In the genomic region with DNA sequence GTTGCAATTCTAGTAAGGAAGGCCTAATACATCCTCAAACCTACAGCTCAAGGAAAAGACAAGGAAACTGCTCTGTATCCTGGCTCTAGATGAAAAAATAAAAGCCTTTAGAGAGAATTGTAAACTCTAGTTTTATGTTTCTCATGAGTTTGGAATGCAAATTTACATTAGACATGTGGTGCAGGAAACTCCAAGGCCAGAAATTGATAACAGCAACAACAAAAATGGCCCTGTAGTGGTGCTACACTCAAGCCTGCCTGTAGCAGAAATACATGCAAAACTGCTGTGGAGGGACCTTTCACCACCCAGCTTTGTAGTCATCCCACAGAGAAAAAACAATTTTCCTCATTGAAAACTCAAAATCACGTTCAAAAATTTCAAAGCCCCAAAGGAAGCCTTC, we compare ENCODE assay signal across 34 cellular contexts.
"Had no signal": no experiment of that assay in that cellular context is flagged by ENCODE, and none has a peak within 500 bp of the region (broad histone marks: within the 10 kb centered on the region; RNA-seq: fewer than 3 reads in every experiment).

No MANE protein-coding gene starts in this region.

- H3K4me3 Mint-ChIP-seq: activated CD4-positive, alpha-beta T cell treated with anti-CD3 and anti-CD28 coated beads for 36 hours; activated CD8-positive, alpha-beta memory T cell treated with anti-CD3 and anti-CD28 coated beads, Interleukin-2, amount 10 ng/mL, durations not matched to agents 7 days and 5 days; activated CD8-positive, alpha-beta T cell treated with anti-CD3 and anti-CD28 coated beads, Interleukin-2, amount 10 ng/mL, durations not matched to agents 7 days and 5 days; activated naive CD8-positive, alpha-beta T cell; memory B cell; natural killer cell; neural progenitor cell; stimulated activated memory B cell treated with anti-CD40 and anti-IgM and Interleukin-4, amounts not matched to agents 10 μg/mL and 1 μg/mL and 100 μg/mL, for 72 hours; stimulated activated naive CD8-positive, alpha-beta T cell treated with anti-CD3 and anti-CD28 coated beads, Interleukin-15, amount 100 ng/mL, for 72 hours; T-helper 2 cell treated with Interferon-gamma antibody and Interleukin-4, amounts not matched to agents 5 μg/mL and 100 μg/mL, for 36 hours had no signal

- H3K4me3 ChIP-seq: esophagus squamous epithelium, gastrocnemius medialis, neural progenitor cell, psoas muscle, right atrium auricular region, smooth muscle cell, thyroid gland, upper lobe of right lung had no signal

- H3K9me3 ChIP-seq: esophagus squamous epithelium, gastrocnemius medialis, psoas muscle, right atrium auricular region, thyroid gland, upper lobe of right lung had no signal

- H3K4me2 ChIP-seq: neural progenitor cell, smooth muscle cell had no signal

- H3K27me3 Mint-ChIP-seq: activated naive CD8-positive, alpha-beta T cell; memory B cell; stimulated activated memory B cell treated with anti-CD40 and anti-IgM and Interleukin-4, amounts not matched to agents 10 μg/mL and 1 μg/mL and 100 μg/mL, for 72 hours; stimulated activated naive CD8-positive, alpha-beta T cell treated with anti-CD3 and anti-CD28 coated beads, Interleukin-15, amount 100 ng/mL, for 72 hours had no signal

- H3K79me2 ChIP-seq: parathyroid adenoma had no signal

- H3K9ac ChIP-seq: neural progenitor cell, parathyroid adenoma had no signal

- H3K27me3 ChIP-seq: esophagus squamous epithelium, gastrocnemius medialis, neural progenitor cell, right atrium auricular region, thyroid gland, upper lobe of right lung had no signal

- H3K9me3 Mint-ChIP-seq: activated T-helper 2 cell treated with anti-CD3 and anti-CD28 coated beads, Interferon-gamma antibody, Interleukin-2, Interleukin-4, amounts not matched to agents 10 μg/mL and 5 μg/mL and 100 μg/mL, durations not matched to agents 14 hours and 24 hours and 36 hours; neural progenitor cell; stimulated activated memory B cell treated with anti-CD40 and anti-IgM and Interleukin-4, amounts not matched to agents 10 μg/mL and 1 μg/mL and 100 μg/mL, for 72 hours; T-helper 2 cell treated with Interferon-gamma antibody and Interleukin-4, amounts not matched to agents 5 μg/mL and 100 μg/mL, for 36 hours had no signal

- H3K27ac Mint-ChIP-seq: activated CD4-positive, alpha-beta T cell treated with anti-CD3 and anti-CD28 coated beads for 36 hours; activated CD8-positive, alpha-beta memory T cell treated with anti-CD3 and anti-CD28 coated beads, Interleukin-2, amount 10 ng/mL, durations not matched to agents 7 days and 5 days; activated CD8-positive, alpha-beta T cell treated with anti-CD3 and anti-CD28 coated beads, Interleukin-2, amount 10 ng/mL, durations not matched to agents 7 days and 5 days; activated naive CD8-positive, alpha-beta T cell; activated T-helper 2 cell treated with anti-CD3 and anti-CD28 coated beads, Interferon-gamma antibody, Interleukin-2, Interleukin-4, amounts not matched to agents 10 μg/mL and 5 μg/mL and 100 μg/mL, durations not matched to agents 14 hours and 24 hours and 36 hours; memory B cell; natural killer cell; neural progenitor cell; stimulated activated memory B cell treated with anti-CD40 and anti-IgM and Interleukin-4, amounts not matched to agents 10 μg/mL and 1 μg/mL and 100 μg/mL, for 72 hours; stimulated activated naive CD8-positive, alpha-beta T cell treated with anti-CD3 and anti-CD28 coated beads, Interleukin-15, amount 100 ng/mL, for 72 hours; T-helper 2 cell treated with Interferon-gamma antibody and Interleukin-4, amounts not matched to agents 5 μg/mL and 100 μg/mL, for 36 hours had no signal

- DNase-seq: activated CD4-positive, alpha-beta T cell treated with anti-CD3 and anti-CD28 coated beads for 36 hours; activated CD4-positive, CD25-positive, alpha-beta regulatory T cell; activated CD8-positive, alpha-beta memory T cell treated with anti-CD3 and anti-CD28 coated beads, Interleukin-2, amount 10 ng/mL, durations not matched to agents 7 days and 5 days; activated CD8-positive, alpha-beta T cell treated with anti-CD3 and anti-CD28 coated beads, Interleukin-2, amount 10 ng/mL, durations not matched to agents 7 days and 5 days; activated naive CD4-positive, alpha-beta T cell treated with Interleukin-2 at 50 U/mL for 16 hours; activated T-cell treated with anti-CD3 and anti-CD28 coated beads, Interleukin-2, amount 50 U/mL, for 48 hours; anterior cingulate cortex; central memory CD4-positive, alpha-beta T cell; dermis blood vessel endothelial cell; effector CD8-positive, alpha-beta T cell; esophagus squamous epithelium; gastrocnemius medialis; hippocampal formation; natural killer cell; occipital lobe; psoas muscle; stimulated activated CD4-positive, alpha-beta T cell treated with anti-CD3 and anti-CD28 coated beads, Interleukin-1b, Interleukin-23, amount 100 ng/mL, for 48 hours; stimulated activated CD4-positive, alpha-beta T cell treated with anti-CD3 and anti-CD28 coated beads, Interleukin-4, amount 100 ng/mL, for 4 hours; stimulated activated CD8-positive, alpha-beta memory T cell treated with anti-CD3 and anti-CD28 coated beads, Interleukin-4, amount 100 ng/mL, for 48 hours; stimulated activated naive CD8-positive, alpha-beta T cell treated with anti-CD3 and anti-CD28 coated beads, Interleukin-15, amount 100 ng/mL, for 72 hours; substantia nigra; T-helper 1 cell; thyroid gland; upper lobe of right lung had no signal

- ATAC-seq: activated CD4-positive, alpha-beta T cell treated with anti-CD3 and anti-CD28 coated beads for 36 hours; activated CD8-positive, alpha-beta memory T cell treated with anti-CD3 and anti-CD28 coated beads, Interleukin-2, amount 10 ng/mL, durations not matched to agents 7 days and 5 days; activated CD8-positive, alpha-beta T cell treated with anti-CD3 and anti-CD28 coated beads, Interleukin-2, amount 10 ng/mL, durations not matched to agents 7 days and 5 days; gastrocnemius medialis; natural killer cell; psoas muscle; stimulated activated memory B cell treated with anti-CD40 and anti-IgM and Interleukin-4, amounts not matched to agents 10 μg/mL and 1 μg/mL and 100 μg/mL, for 72 hours; stimulated activated naive CD8-positive, alpha-beta T cell treated with anti-CD3 and anti-CD28 coated beads, Interleukin-15, amount 100 ng/mL, for 72 hours; upper lobe of right lung had no signal

- H3K4me1 Mint-ChIP-seq: activated CD4-positive, alpha-beta T cell treated with anti-CD3 and anti-CD28 coated beads for 36 hours; activated CD8-positive, alpha-beta memory T cell treated with anti-CD3 and anti-CD28 coated beads, Interleukin-2, amount 10 ng/mL, durations not matched to agents 7 days and 5 days; memory B cell; natural killer cell; neural progenitor cell; stimulated activated memory B cell treated with anti-CD40 and anti-IgM and Interleukin-4, amounts not matched to agents 10 μg/mL and 1 μg/mL and 100 μg/mL, for 72 hours; stimulated activated naive CD8-positive, alpha-beta T cell treated with anti-CD3 and anti-CD28 coated beads, Interleukin-15, amount 100 ng/mL, for 72 hours had no signal

- H2AFZ ChIP-seq: neural progenitor cell, parathyroid adenoma had no signal

- H3K36me3 ChIP-seq: esophagus squamous epithelium, gastrocnemius medialis, neural progenitor cell, right atrium auricular region, thyroid gland, upper lobe of right lung had no signal

- H3K27ac ChIP-seq: epithelial cell of prostate, esophagus squamous epithelium, gastrocnemius medialis, neural progenitor cell, parathyroid adenoma, psoas muscle, right atrium auricular region, thyroid gland, upper lobe of right lung had no signal

- H3K36me3 Mint-ChIP-seq: activated CD8-positive, alpha-beta memory T cell treated with anti-CD3 and anti-CD28 coated beads, Interleukin-2, amount 10 ng/mL, durations not matched to agents 7 days and 5 days; activated naive CD8-positive, alpha-beta T cell; memory B cell; natural killer cell; neural progenitor cell; stimulated activated memory B cell treated with anti-CD40 and anti-IgM and Interleukin-4, amounts not matched to agents 10 μg/mL and 1 μg/mL and 100 μg/mL, for 72 hours had no signal

- H3K4me1 ChIP-seq: esophagus squamous epithelium, gastrocnemius medialis, neural progenitor cell, parathyroid adenoma, psoas muscle, right atrium auricular region, thyroid gland, upper lobe of right lung had no signal
